In genomic region chr13:93226623-93227279, GRCh38 we compare ENCODE assay signal across 9 cellular contexts. TPM values are rescaled to one million over a fixed set of nuclear protein-coding genes. Genes with fewer than 3 reads are reported as not detected.
A peak's percentile ranks its signal among the peaks of the same experiment; 100 is the strongest.
DNase-seq lines count a peak whose midpoint lies in the region; ATAC-seq and TF ChIP-seq lines count a peak whose summit lies in the region.
"Had no signal": no experiment of that assay in that cellular context is flagged by ENCODE, and none has a peak within 500 bp of the region (broad histone marks: within the 10 kb centered on the region; RNA-seq: fewer than 3 reads in every experiment).

TSS of gene GPC6 (plus strand) at chr13:93226807.

- TF ChIP-seq POLR2A in testis (IDR thresholded peaks at IDR 0.05) = no peak

- no peaks in the 10 kb centered on the region for H3K36me3 ChIP-seq in testis (ENCODE audit: low read depth, missing control alignments)

- TF ChIP-seq CTCF in testis (IDR thresholded peaks at IDR 0.05) = no peak

- DNase-seq in HCEC 1CT (peak; percentile 93), NCI-H510A (lab: John Stamatoyannopoulos, UW) (peak; percentile 78), cerebellar cortex (ENCODE audit: low spot score) (peak; percentile 59), testis (peak; percentile 43)
- DNase-seq: activated B cell treated with CpG ODN at 0.5 μM for 24 hours had no signal

- H3K27ac ChIP-seq in layer of hippocampus (ENCODE audit: low read depth, low read length) (peak within 1 kb of the TSS; percentile 42), testis (peak within 1 kb of the TSS; percentile 3 to 24)

- no peak for ATAC-seq in HG03159 (IDR thresholded peaks at IDR 0.05; ENCODE audit: unreplicated experiment)
- no peak for ATAC-seq in GM21367 (IDR thresholded peaks at IDR 0.05; ENCODE audit: unreplicated experiment)
- ATAC-seq in HG02763 (IDR thresholded peaks at IDR 0.05; ENCODE audit: unreplicated experiment) = no peak

- peak within 1 kb of the TSS; percentile 51 to 61 for H3K4me3 ChIP-seq in testis

- 1% methylated on average over 31 of the region's 31 CpGs for WGBS in testis, 2 donors

- H3K27me3 ChIP-seq in layer of hippocampus (ENCODE audit: control insufficient read depth, insufficient read depth, low read length) (peaks cover 4% of the 10 kb centered on the region), testis (no peaks in the 10 kb centered on the region)

- H3K9me3 ChIP-seq in testis = no peaks in the 10 kb centered on the region

- H3K4me1 ChIP-seq in testis = no peaks in the 10 kb centered on the region

- intact Hi-C loops in testis (cut with DNase I; ENCODE audit: low total_unique reads) = no loop called here

RNA-seq across cellular contexts. Expression of gene GPC6, which starts in this region (rescaled TPM):
- total RNA-seq in testis = 1 to 10 TPM; 2.2 to 4.3 TPM
- 6.9 TPM for polyA plus RNA-seq in testis (ENCODE audit: insufficient read depth, low read depth, low replicate concordance)
- total RNA-seq: activated B cell treated with CpG ODN at 0.5 μM for 24 hours had no signal

Comparison
In these comparisons a context has a peak if more than half of its experiments do, and no peak if none do; other contexts are left out.
1. DNase-seq: peak in every context shown above with its lines; median percentile 93 in HCEC 1CT; 78 in NCI-H510A; 59 in cerebellar cortex; 43 in testis.